In the genomic region with DNA sequence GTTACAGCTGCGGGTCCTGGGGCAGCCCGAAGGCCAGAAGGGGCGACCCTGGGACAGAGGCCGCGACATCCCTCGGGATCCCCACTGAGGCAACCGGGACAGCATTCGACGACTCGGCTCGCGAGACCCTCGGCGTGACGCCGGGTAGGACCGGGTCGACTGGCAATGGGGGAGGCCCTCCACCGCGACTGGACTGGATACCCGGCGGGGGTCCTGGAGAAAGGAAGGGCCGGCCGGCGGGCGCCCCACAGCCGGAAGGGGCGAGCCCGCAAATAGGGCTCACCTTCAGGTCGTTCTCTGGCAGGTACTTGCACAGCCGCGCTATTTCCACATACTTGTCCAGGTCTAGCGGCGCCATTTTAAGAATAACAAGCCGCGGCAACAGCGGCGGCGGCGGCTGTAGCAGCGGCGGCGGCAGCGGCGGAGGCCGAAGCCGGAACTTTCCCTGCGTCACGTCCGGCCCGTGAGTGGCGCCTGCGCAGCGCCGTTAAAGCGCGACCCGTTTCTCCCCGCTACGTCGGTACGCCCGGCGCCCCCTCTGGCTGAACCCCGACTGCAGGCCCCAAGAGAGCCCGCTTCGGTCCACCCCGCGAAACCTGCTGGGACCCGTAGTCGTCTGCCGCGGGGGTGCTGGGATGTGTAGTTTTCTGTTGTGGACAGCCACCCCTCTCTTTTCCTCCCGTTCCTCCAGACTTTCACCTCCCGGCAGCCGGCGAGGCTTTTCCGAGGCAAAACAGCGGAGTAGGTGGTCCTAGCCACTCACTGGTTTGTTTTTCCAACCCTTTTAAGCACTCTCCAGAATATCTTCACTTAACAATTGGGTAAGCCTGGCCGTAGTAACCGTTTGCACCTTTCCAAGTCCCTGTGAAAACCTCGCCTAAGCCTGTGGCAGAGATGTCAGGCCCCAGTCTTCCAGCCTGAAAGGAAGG, we compare ENCODE assay signal across 8 cellular contexts. TPM values are rescaled to one million over a fixed set of nuclear protein-coding genes. Genes with fewer than 3 reads are reported as not detected.
DNase-seq lines count a peak whose midpoint lies in the region; ATAC-seq and TF ChIP-seq lines count a peak whose summit lies in the region.

A gene (minus strand): TSS at position 443 of the 929 bp plus-strand sequence. CDS start 85 bp downstream, at position 358.

- H3K27ac ChIP-seq in ovary (peak within 1 kb of the TSS; percentile 75 to 87), thyroid gland (peak within 1 kb of the TSS; percentile 82 to 98 (median 91))

- TF ChIP-seq EP300 in ovary (IDR thresholded peaks at IDR 0.05), result no peak

- peaks cover 8% of the 10 kb centered on the region for H3K4me1 ChIP-seq in ovary (ENCODE audit: insufficient read depth)
- peaks cover 35 to 43% of the 10 kb centered on the region in 2 donors for H3K4me1 ChIP-seq in thyroid gland

- TF ChIP-seq POLR2A in ovary (IDR thresholded peaks at IDR 0.05), result peak; percentile 78
- peak; percentile 70 to 85 for TF ChIP-seq POLR2A in thyroid gland (IDR thresholded peaks at IDR 0.05)

- H3K27me3 Mint-ChIP-seq in activated naive CD8-positive, alpha-beta T cell treated with anti-CD3 and anti-CD28 coated beads for 36 hours, result no peaks in the 10 kb centered on the region

- DNase-seq in GM12864 (ENCODE audit: low read depth) (peak; percentile 85), NCI-H1092 treated with DMSO at 0.1 percent for 48 hours (lab: John Stamatoyannopoulos, UW) (peak; percentile 95), SKM-1 treated with dmso at 0.1 percent for 144 hours (lab: John Stamatoyannopoulos, UW; ENCODE audit: unreplicated experiment) (peak; percentile 97), head of caudate nucleus (peak; percentile 95 to 99 (median 99)), ovary (peak; percentile 95 to 98 (median 96)), thyroid gland (peak; percentile 97)
- peak; percentile 98 for DNase-seq in activated naive CD8-positive, alpha-beta T cell treated with anti-CD3 and anti-CD28 coated beads for 36 hours

- H3K9me3 Mint-ChIP-seq in activated naive CD8-positive, alpha-beta T cell treated with anti-CD3 and anti-CD28 coated beads for 36 hours, result no peaks in the 10 kb centered on the region

- peak; percentile 59 for TF ChIP-seq CTCF in GM12864 (IDR thresholded peaks at IDR 0.05; ENCODE audit: low read depth, low read length, missing control alignments)
- peak; percentile 70 to 87 (median 81) for TF ChIP-seq CTCF in ovary (IDR thresholded peaks at IDR 0.05)
- TF ChIP-seq CTCF in thyroid gland (IDR thresholded peaks at IDR 0.05), result peak in 5 of 6 experiments; percentile 40 to 77 (median 61)

- peaks cover 7% of the 10 kb centered on the region for H3K36me3 Mint-ChIP-seq in activated naive CD8-positive, alpha-beta T cell treated with anti-CD3 and anti-CD28 coated beads for 36 hours

- 0 to 1% (median 0%) methylated on average over 71 to 82 of the region's 82 CpGs for WGBS in ovary, 3 donors
- 0% methylated on average over 14 to 25 of the region's 82 CpGs for WGBS in thyroid gland, 2 donors

- H3K4me1 Mint-ChIP-seq in activated naive CD8-positive, alpha-beta T cell treated with anti-CD3 and anti-CD28 coated beads for 36 hours, result peaks cover 60% of the 10 kb centered on the region

- H3K36me3 ChIP-seq in ovary (no peaks in the 10 kb centered on the region), thyroid gland (no peaks in the 10 kb centered on the region)

- H3K27me3 ChIP-seq in ovary (no peaks in the 10 kb centered on the region), thyroid gland (no peaks in the 10 kb centered on the region)

- intact Hi-C loops in head of caudate nucleus (cut with DNase I), result loop anchor here (2.0 kb wide), 1 partner anchor 51 kb away; a partner anchor contains a TSS
- intact Hi-C loops in ovary (cut with DNase I), result loop anchor here in 1 of 4 donors (2.0 kb wide), 1 partner anchor 51 kb away; a partner anchor contains a TSS
- intact Hi-C loops in thyroid gland (cut with DNase I), result no loop called here

- peak; percentile 95 for ATAC-seq in HG02623 (IDR thresholded peaks at IDR 0.05; ENCODE audit: unreplicated experiment)

- H3K4me3 Mint-ChIP-seq in activated naive CD8-positive, alpha-beta T cell treated with anti-CD3 and anti-CD28 coated beads for 36 hours, result peak within 1 kb of the TSS; percentile 98

- no peaks in the 10 kb centered on the region for H3K9me3 ChIP-seq in ovary
- no peaks in the 10 kb centered on the region for H3K9me3 ChIP-seq in thyroid gland

- H3K27ac Mint-ChIP-seq in activated naive CD8-positive, alpha-beta T cell treated with anti-CD3 and anti-CD28 coated beads for 36 hours, result peak within 1 kb of the TSS; percentile 97

- H3K4me3 ChIP-seq in GM12864 (ENCODE audit: low read depth, low read length) (peak within 1 kb of the TSS; percentile 77), ovary (peak within 1 kb of the TSS; percentile 97), thyroid gland (replicated peaks in 1 of 3) (peak within 1 kb of the TSS; percentile 51 to 99 (median 94))

RNA-seq across cellular contexts. Expression of the gene that starts here (rescaled TPM):
- total RNA-seq in activated naive CD8-positive, alpha-beta T cell treated with anti-CD3 and anti-CD28 coated beads for 36 hours, result 10 to 100 TPM; 47.6 to 48.8 TPM
- 10 to 100 TPM; 26.8 to 39.8 (median 34.6) TPM for total RNA-seq in ovary
- polyA plus RNA-seq in ovary, result 10 to 100 TPM; 18.2 to 46.6 TPM
- total RNA-seq in thyroid gland, result 10 to 100 TPM; 41.3 to 63.1 (median 47.8) TPM

Comparison
In these comparisons a context has a peak if more than half of its experiments do, and no peak if none do; other contexts are left out.
1. Peak in every context shown above with its lines: DNase-seq, ATAC-seq, H3K4me3 ChIP-seq and H3K27ac ChIP-seq.